In the genomic region with DNA sequence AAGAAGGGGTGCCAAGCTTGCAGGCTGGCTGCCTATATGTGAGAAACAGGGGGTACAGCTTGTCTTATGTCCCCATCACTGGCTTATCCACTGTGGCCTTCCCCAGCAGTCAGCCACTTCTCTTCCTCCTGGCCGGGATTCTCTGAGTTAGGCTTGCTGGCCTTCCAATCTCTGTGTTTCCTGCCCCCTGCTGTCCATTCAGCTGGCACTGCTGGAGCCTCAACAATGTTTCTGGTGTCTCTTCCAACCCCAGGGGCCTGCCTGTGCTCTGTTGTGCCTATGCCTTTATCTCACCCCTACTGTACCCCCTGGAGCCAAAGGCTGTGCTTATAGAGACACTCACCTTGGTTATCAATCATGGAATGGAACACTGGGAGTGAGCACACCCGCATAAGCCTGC, we compare ENCODE assay signal across 8 cellular contexts. TPM values are rescaled to one million over a fixed set of nuclear protein-coding genes. Genes with fewer than 3 reads are reported as not detected.
A peak's percentile ranks its signal among the peaks of the same experiment; 100 is the strongest.
DNase-seq lines count a peak whose midpoint lies in the region; ATAC-seq and TF ChIP-seq lines count a peak whose summit lies in the region.

No MANE protein-coding gene starts in this region.

- peak; percentile 88 for ATAC-seq in GM23338
- no peak for ATAC-seq in CD4-positive, alpha-beta T cell (ENCODE audit: poor library complexity)
- ATAC-seq in naive thymus-derived CD8-positive, alpha-beta T cell: no peak

- no peaks in the 10 kb centered on the region for H3K36me3 Mint-ChIP-seq in GM23338 (ENCODE audit: low read depth)
- no peaks in the 10 kb centered on the region for H3K36me3 Mint-ChIP-seq in CD4-positive, alpha-beta T cell (ENCODE audit: low read depth)
- peaks cover 0 to 22% (median 11%) of the 10 kb centered on the region in 3 donors for H3K36me3 Mint-ChIP-seq in naive thymus-derived CD8-positive, alpha-beta T cell

- H3K36me3 ChIP-seq in GM23338 (ENCODE audit: insufficient read depth): no peaks in the 10 kb centered on the region; the same call in 1 of the 2 replicates
- no peaks in the 10 kb centered on the region for H3K36me3 ChIP-seq in hepatocyte (replicated peaks; ENCODE audit: insufficient read depth, low read depth)
- H3K36me3 ChIP-seq in tibial artery: no peaks in the 10 kb centered on the region

- H3K4me3 Mint-ChIP-seq in GM23338: no peak overlapping the region
- no peak overlapping the region for H3K4me3 Mint-ChIP-seq in CD4-positive, alpha-beta T cell
- no peak overlapping the region for H3K4me3 Mint-ChIP-seq in naive thymus-derived CD8-positive, alpha-beta T cell

- TF ChIP-seq CTCF in GM23338 (conservative IDR thresholded peaks at IDR 0.05; ENCODE audit: low read depth in 2 of 2) (peak; percentile 60 to 82), WI38 (IDR thresholded peaks at IDR 0.05; ENCODE audit: low read depth, low read length) (peak; percentile 69), hepatocyte (IDR thresholded peaks at IDR 0.05; ENCODE audit: poor library complexity) (peak; percentile 28), tibial artery (IDR thresholded peaks at IDR 0.05) (peak; percentile 24 to 39)
- TF ChIP-seq CTCF in CD4-positive, alpha-beta T cell (IDR thresholded peaks at IDR 0.05): no peak

- CTCF ChIA-PET in CD4-positive, alpha-beta T cell (lab: Charles Lee): no interaction called here

- H3K9me3 Mint-ChIP-seq in GM23338: peaks cover 6% of the 10 kb centered on the region; the same call in 2 of the 3 replicates
- no peaks in the 10 kb centered on the region for H3K9me3 Mint-ChIP-seq in CD4-positive, alpha-beta T cell
- H3K9me3 Mint-ChIP-seq in naive thymus-derived CD8-positive, alpha-beta T cell: peaks cover 6 to 25% (median 16%) of the 10 kb centered on the region in 9 donors

- H3K4me2 ChIP-seq in GM23338 (no peak overlapping the region), hepatocyte (no peak overlapping the region)

- H3K79me2 ChIP-seq in GM23338 (replicated peaks; ENCODE audit: insufficient read depth) (no peaks in the 10 kb centered on the region), hepatocyte (no peaks in the 10 kb centered on the region)

- H4K20me1 ChIP-seq in GM23338 (replicated peaks; ENCODE audit: insufficient read depth) (no peaks in the 10 kb centered on the region), hepatocyte (ENCODE audit: insufficient read depth, poor library complexity, severe bottlenecking) (no peaks in the 10 kb centered on the region)

- H3K4me1 Mint-ChIP-seq in GM23338: peaks cover 18% of the 10 kb centered on the region
- H3K4me1 Mint-ChIP-seq in CD4-positive, alpha-beta T cell (ENCODE audit: low read depth): no peaks in the 10 kb centered on the region
- peaks cover 0 to 2% (median 0%) of the 10 kb centered on the region in 4 donors for H3K4me1 Mint-ChIP-seq in naive thymus-derived CD8-positive, alpha-beta T cell

- H3K4me1 ChIP-seq in GM23338 (ENCODE audit: insufficient read depth) (no peaks in the 10 kb centered on the region), hepatocyte (ENCODE audit: insufficient read depth) (peaks cover 3% of the 10 kb centered on the region), tibial artery (peaks cover 0 to 40% (median 26%) of the 10 kb centered on the region in 4 donors)

- WGBS in hepatocyte (ENCODE audit: low lambda C conversion rate, missing lambda C conversion rate): 60% methylated on average over 2 of the region's 2 CpGs

- H3K4me3 ChIP-seq in GM23338: no peak overlapping the region
- H3K4me3 ChIP-seq in WI38 (ENCODE audit: low read depth, low read length): no peak overlapping the region
- H3K4me3 ChIP-seq in hepatocyte: no peak overlapping the region
- H3K4me3 ChIP-seq in tibial artery: no peak overlapping the region

- no peaks in the 10 kb centered on the region for H3F3A ChIP-seq in GM23338 (replicated peaks; ENCODE audit: low read depth)

- no peaks in the 10 kb centered on the region for H3K27me3 ChIP-seq in GM23338 (ENCODE audit: insufficient read depth)
- H3K27me3 ChIP-seq in hepatocyte: no peaks in the 10 kb centered on the region
- H3K27me3 ChIP-seq in tibial artery: no peaks in the 10 kb centered on the region
- H3K27me3 ChIP-seq in CD4-positive, alpha-beta T cell (ENCODE audit: control insufficient read depth, insufficient read depth, low read length): peaks cover 7% of the 10 kb centered on the region

- intact Hi-C loops in tibial artery (cut with DNase I; ENCODE audit: low total_unique reads): no loop called here
- intact Hi-C loops in CD4-positive, alpha-beta T cell (cut with DNase I, micrococcal nuclease): no loop called here

- H3K9me2 ChIP-seq in GM23338 (ENCODE audit: insufficient read depth) (0 out of 2 replicates have a peak, but pooled peaks cover 9% of the 10 kb centered on the region), hepatocyte (replicated peaks; ENCODE audit: insufficient read depth) (no peaks in the 10 kb centered on the region)

- no peaks in the 10 kb centered on the region for H3K9me3 ChIP-seq in hepatocyte (ENCODE audit: low read depth)
- no peaks in the 10 kb centered on the region for H3K9me3 ChIP-seq in tibial artery
- peaks cover 13% of the 10 kb centered on the region for H3K9me3 ChIP-seq in CD4-positive, alpha-beta T cell (ENCODE audit: control insufficient read depth, low read length)

- no peak overlapping the region for H3K27ac ChIP-seq in GM23338 (ENCODE audit: low read depth)
- no peak overlapping the region for H3K27ac ChIP-seq in hepatocyte
- H3K27ac ChIP-seq in tibial artery: no peak overlapping the region
- H3K27ac ChIP-seq in CD4-positive, alpha-beta T cell (ENCODE audit: low read depth, low read length): no peak overlapping the region

- H3K27ac Mint-ChIP-seq in GM23338: no peak overlapping the region
- no peak overlapping the region for H3K27ac Mint-ChIP-seq in CD4-positive, alpha-beta T cell
- no peak overlapping the region for H3K27ac Mint-ChIP-seq in naive thymus-derived CD8-positive, alpha-beta T cell

- peak overlapping the region; percentile 87 for H2AFZ ChIP-seq in GM23338
- H2AFZ ChIP-seq in hepatocyte: no peak overlapping the region

- DNase-seq in AG08396 (ENCODE audit: low spot score) (peak; percentile 31), GM23338 (ENCODE audit: low spot score) (peak; percentile 82), hepatocyte (ENCODE audit: low spot score) (no peak), tibial artery (peak; percentile 41 to 72), activated gamma-delta T cell treated with Interleukin-2 at 50 U/mL for 16 hours (no peak)
- no peak for DNase-seq in CD4-positive, alpha-beta T cell
- no peak for DNase-seq in naive thymus-derived CD8-positive, alpha-beta T cell

- H3K27me3 Mint-ChIP-seq in GM23338 (ENCODE audit: insufficient read depth, low read depth, poor library complexity): peaks cover 9% of the 10 kb centered on the region
- H3K27me3 Mint-ChIP-seq in CD4-positive, alpha-beta T cell: peaks cover 36% of the 10 kb centered on the region
- peaks cover 18 to 45% (median 23%) of the 10 kb centered on the region in 5 donors for H3K27me3 Mint-ChIP-seq in naive thymus-derived CD8-positive, alpha-beta T cell

- POLR2A ChIA-PET in CD4-positive, alpha-beta T cell (lab: Charles Lee): no interaction called here
- POLR2A ChIA-PET in naive thymus-derived CD8-positive, alpha-beta T cell (lab: Charles Lee): no interaction called here

TF ChIP-seq in GM23338, 12 proteins besides CTCF, POLR2A, EP300 and RAD21 (continues in another document):
- TF ChIP-seq EZH2phosphoT487 (IDR thresholded peaks at IDR 0.05; ENCODE audit: unreplicated experiment) (no peak), CREB1 (CRISPR knock-in tag; IDR thresholded peaks at IDR 0.05; ENCODE audit: low read depth) (no peak)

RNA-seq across cellular contexts. Expression of gene ANAPC13, which starts 36.5 kb away (rescaled TPM):
- 44.4 and 50.9 TPM in 2 replicates for total RNA-seq in GM23338 (2014; rRNA removed; shearing (Covaris generic))
- 61.1 and 76.8 TPM in 2 replicates for polyA plus RNA-seq in GM23338 (2016; fragmentation: Nextera tagmentation; extraction: Ambion mirVana)
- 119 and 120 TPM in 2 replicates for total RNA-seq in hepatocyte
- polyA plus RNA-seq in hepatocyte: 149 and 168 TPM in 2 replicates
- 10 to 100 TPM; 12.9 to 16.8 TPM for total RNA-seq in CD4-positive, alpha-beta T cell
- 10 to 100 TPM; 36.1 to 36.4 TPM for total RNA-seq in naive thymus-derived CD8-positive, alpha-beta T cell
- 10 to 100 TPM; 88.9 to 96.1 (median 90.5) TPM for polyA plus RNA-seq in naive thymus-derived CD8-positive, alpha-beta T cell

RNA-seq across cellular contexts. Expression of gene CEP63, which starts 36.6 kb away (rescaled TPM):
- 15.1 and 17.2 TPM in 2 replicates for total RNA-seq in GM23338 (2014; rRNA removed; shearing (Covaris generic))
- 34.6 and 53.9 TPM in 2 replicates for polyA plus RNA-seq in GM23338 (2016; fragmentation: Nextera tagmentation; extraction: Ambion mirVana)
- total RNA-seq in hepatocyte: 16.3 and 237 TPM in 2 replicates
- 15.8 and 19.7 TPM in 2 replicates for polyA plus RNA-seq in hepatocyte
- total RNA-seq in CD4-positive, alpha-beta T cell: 10 to 100 TPM; 13.2 to 15.1 TPM
- total RNA-seq in naive thymus-derived CD8-positive, alpha-beta T cell: 10 to 100 TPM; 33.0 to 40.1 TPM
- polyA plus RNA-seq in naive thymus-derived CD8-positive, alpha-beta T cell: 10 to 100 TPM; 16.2 to 32.2 (median 26.0) TPM

Comparison
In these comparisons a context has a peak if more than half of its experiments do, and no peak if none do; other contexts are left out.
1. DNase-seq: peak in AG08396 (single experiment), GM23338 (single experiment) and tibial artery (2 of 2); none in hepatocyte (single experiment), activated gamma-delta T cell treated with Interleukin-2 at 50 U/mL for 16 hours (single experiment), CD4-positive, alpha-beta T cell (0 of 10) and naive thymus-derived CD8-positive, alpha-beta T cell (0 of 10).